14 cellular contexts compared by ENCODE assay signal in genomic region chr1:60942896-60943633, GRCh38.
DNase-seq lines count a peak whose midpoint lies in the region; ATAC-seq and TF ChIP-seq lines count a peak whose summit lies in the region.
"Had no signal": no experiment of that assay in that cellular context is flagged by ENCODE, and none has a peak within 500 bp of the region (broad histone marks: within the 10 kb centered on the region; RNA-seq: fewer than 3 reads in every experiment).

No MANE protein-coding gene starts in this region.

- WGBS in thyroid gland, 2 donors = 62 to 66% methylated on average over 8 of the region's 8 CpGs

- peak; percentile 100 for ATAC-seq in GM21360 (IDR thresholded peaks at IDR 0.05; ENCODE audit: unreplicated experiment)
- ATAC-seq in HG03558 (IDR thresholded peaks at IDR 0.05; ENCODE audit: extremely low read depth, unreplicated experiment) = peak; percentile 94
- ATAC-seq in left ventricle myocardium superior = peak; percentile 90
- no peak for ATAC-seq in stimulated activated naive CD8-positive, alpha-beta T cell treated with anti-CD3 and anti-CD28 coated beads, Interleukin-15, Interleukin-2, amounts not matched to agents 100 U/mL and 50 U/mL, for 24 hours

- in situ Hi-C loops in ACHN (cut with HindIII; ENCODE audit: low pct_ligation_motif_present, low pct_unique_long_range_greater_than_20kb, low sequenced_read_pairs) = no loop called here

- H3K9me3 ChIP-seq in DOHH2 (ENCODE audit: control insufficient read depth, insufficient read depth, low read length) (no peaks in the 10 kb centered on the region), thyroid gland (no peaks in the 10 kb centered on the region)

- no peak for DNase-seq in left ventricle myocardium superior
- DNase-seq in ACHN = no peak
- no peak for DNase-seq in thyroid gland
- DNase-seq in amniotic stem cell (lab: John Stamatoyannopoulos, UW) = no peak
- no peak for DNase-seq in stimulated activated naive CD8-positive, alpha-beta T cell treated with anti-CD3 and anti-CD28 coated beads, Interleukin-15, Interleukin-2, amounts not matched to agents 100 U/mL and 50 U/mL, for 24 hours
- DNase-seq: activated CD4-positive, alpha-beta T cell treated with anti-CD3 and anti-CD28 coated beads, Interleukin-2, amount 50 U/mL, for 1 hour; activated naive CD8-positive, alpha-beta T cell treated with anti-CD3 and anti-CD28 coated beads, Interleukin-2, amount 10 ng/mL, durations not matched to agents 7 days and 5 days; GOT3; head of caudate nucleus; NCI-H2081; stimulated activated naive CD4-positive, alpha-beta T cell treated with Interleukin-2 at 50 U/mL for 16 hours had no signal

- no peak for TF ChIP-seq POLR2A in thyroid gland (IDR thresholded peaks at IDR 0.05)

- H3K36me3 ChIP-seq in DOHH2 (ENCODE audit: control insufficient read depth, low read length) (no peaks in the 10 kb centered on the region), thyroid gland (no peaks in the 10 kb centered on the region)

- no peak overlapping the region for H3K27ac ChIP-seq in DOHH2 (ENCODE audit: low read depth, low read length)
- no peak overlapping the region for H3K27ac ChIP-seq in thyroid gland

- peak overlapping the region; percentile 20; the same call in 1 of the 2 replicates for H3K4me2 ChIP-seq in DOHH2 (ENCODE audit: low read length)

- H3K9me2 ChIP-seq in DOHH2 (replicated peaks; ENCODE audit: control insufficient read depth, low read length) = no peaks in the 10 kb centered on the region

- peaks cover 10% of the 10 kb centered on the region for H3K4me1 ChIP-seq in DOHH2 (ENCODE audit: control insufficient read depth, low read length)
- peaks cover under 1 to 1% of the 10 kb centered on the region in 2 donors for H3K4me1 ChIP-seq in thyroid gland

- H3K4me3 ChIP-seq in DOHH2 (ENCODE audit: low read length) = no peak overlapping the region; the same call in 1 of the 2 replicates
- no peak overlapping the region for H3K4me3 ChIP-seq in thyroid gland (replicated peaks in 1 of 3)

- no peaks in the 10 kb centered on the region for H4K20me1 ChIP-seq in DOHH2 (ENCODE audit: control insufficient read depth, insufficient read depth, low read depth, low read length)

- H3F3A ChIP-seq in DOHH2 (ENCODE audit: control insufficient read depth, insufficient read depth) = no peaks in the 10 kb centered on the region

- TF ChIP-seq CTCF in DOHH2 (IDR thresholded peaks at IDR 0.05; ENCODE audit: low read depth, low read length, poor library complexity, severe bottlenecking) (no peak), thyroid gland (IDR thresholded peaks at IDR 0.05) (no peak)

- intact Hi-C loops in left ventricle myocardium superior (cut with micrococcal nuclease) = no loop called here
- intact Hi-C loops in thyroid gland (cut with DNase I) = no loop called here

- H3K27me3 ChIP-seq in DOHH2 (ENCODE audit: control insufficient read depth, low read length) = peaks cover 9% of the 10 kb centered on the region
- no peaks in the 10 kb centered on the region for H3K27me3 ChIP-seq in thyroid gland

- H3K79me2 ChIP-seq in DOHH2 (ENCODE audit: control insufficient read depth, low read length) = no peaks in the 10 kb centered on the region
